In genomic region chr3:174333640-174334039, GRCh38 we compare ENCODE assay signal across 32 cellular contexts.
DNase-seq lines count a peak whose midpoint lies in the region; ATAC-seq and TF ChIP-seq lines count a peak whose summit lies in the region.
"Had no signal": no experiment of that assay in that cellular context is flagged by ENCODE, and none has a peak within 500 bp of the region (broad histone marks: within the 10 kb centered on the region; RNA-seq: fewer than 3 reads in every experiment).

No MANE protein-coding gene starts in this region.

- peak; percentile 76 for DNase-seq in DMS53 (lab: John Stamatoyannopoulos, UW)
- DNase-seq in LNCaP clone FGC (ENCODE audit: low read depth): peak; percentile 83
- DNase-seq in NCI-H2171 (lab: John Stamatoyannopoulos, UW): peak; percentile 86
- DNase-seq in NCI-H82 treated with DMSO at 0.1 percent for 48 hours (lab: John Stamatoyannopoulos, UW; ENCODE audit: unreplicated experiment): peak; percentile 9
- DNase-seq in NCI-H1694 treated with DMSO at 0.1 percent for 48 hours (lab: John Stamatoyannopoulos, UW): no peak
- DNase-seq in mesothelial cell of epicardium (ENCODE audit: low spot score in 2 of 2, unreplicated experiment in 2 of 2): no peak
- DNase-seq in cardiac septum (ENCODE audit: low spot score): no peak
- DNase-seq: activated CD4-positive, alpha-beta T cell treated with anti-CD3 and anti-CD28 coated beads for 36 hours; activated CD8-positive, alpha-beta memory T cell treated with anti-CD3 and anti-CD28 coated beads for 24 hours; activated effector memory CD4-positive, alpha-beta T cell treated with Interleukin-2 at 50 U/mL for 16 hours; activated naive CD8-positive, alpha-beta T cell treated with anti-CD3 and anti-CD28 coated beads for 36 hours; anterior cingulate cortex; BE2C; CD8-positive, alpha-beta T cell; DMS153; Kasumi-1; kidney glomerular epithelial cell; midbrain; naive thymus-derived CD8-positive, alpha-beta T cell; occipital lobe; psoas muscle; RPMI8226; stimulated activated CD4-positive, alpha-beta T cell treated with anti-CD3 and anti-CD28 coated beads, Interleukin-4, amount 100 ng/mL, for 24 hours; T1000; transverse colon had no signal

- no peak overlapping the region for H3K27ac Mint-ChIP-seq in mesothelial cell of epicardium
- H3K27ac Mint-ChIP-seq: activated CD4-positive, alpha-beta T cell treated with anti-CD3 and anti-CD28 coated beads for 36 hours; activated naive CD8-positive, alpha-beta T cell treated with anti-CD3 and anti-CD28 coated beads for 36 hours; CD8-positive, alpha-beta T cell; naive thymus-derived CD8-positive, alpha-beta T cell had no signal

- no peak for ATAC-seq in GM21576 (IDR thresholded peaks at IDR 0.05; ENCODE audit: unreplicated experiment)
- ATAC-seq: activated CD4-positive, alpha-beta T cell treated with anti-CD3 and anti-CD28 coated beads for 36 hours; CD8-positive, alpha-beta T cell; gastroesophageal sphincter; HCT116; naive thymus-derived CD8-positive, alpha-beta T cell; psoas muscle; sciatic nerve had no signal

- no peaks in the 10 kb centered on the region for H3K27me3 Mint-ChIP-seq in mesothelial cell of epicardium (ENCODE audit: low read depth)
- H3K27me3 Mint-ChIP-seq: activated CD4-positive, alpha-beta T cell treated with anti-CD3 and anti-CD28 coated beads for 36 hours; activated naive CD8-positive, alpha-beta T cell treated with anti-CD3 and anti-CD28 coated beads for 36 hours had no signal

- no peak overlapping the region for H3K4me3 ChIP-seq in LNCaP clone FGC (ENCODE audit: low read depth, low read length)
- H3K4me3 ChIP-seq: breast epithelium, gastroesophageal sphincter, hepatocyte, psoas muscle, SJSA1, transverse colon had no signal

- intact Hi-C loops in cardiac septum (cut with DNase I): no loop called here

- H3K36me3 Mint-ChIP-seq in mesothelial cell of epicardium: no peaks in the 10 kb centered on the region
- H3K36me3 Mint-ChIP-seq: activated naive CD8-positive, alpha-beta T cell treated with anti-CD3 and anti-CD28 coated beads for 36 hours; CD8-positive, alpha-beta T cell had no signal

- peaks cover 3% of the 10 kb centered on the region for H3K4me1 Mint-ChIP-seq in mesothelial cell of epicardium
- H3K4me1 Mint-ChIP-seq: activated CD4-positive, alpha-beta T cell treated with anti-CD3 and anti-CD28 coated beads for 36 hours; activated naive CD8-positive, alpha-beta T cell treated with anti-CD3 and anti-CD28 coated beads for 36 hours had no signal

- no peak for TF ChIP-seq CTCF in LNCaP clone FGC (IDR thresholded peaks at IDR 0.05; ENCODE audit: control insufficient read depth, extremely low read depth, insufficient read depth)
- no peak for TF ChIP-seq CTCF in mesothelial cell of epicardium (IDR thresholded peaks at IDR 0.05; ENCODE audit: unreplicated experiment)

- no peak overlapping the region for H3K4me3 Mint-ChIP-seq in mesothelial cell of epicardium
- H3K4me3 Mint-ChIP-seq: activated CD4-positive, alpha-beta T cell treated with anti-CD3 and anti-CD28 coated beads for 36 hours; activated naive CD8-positive, alpha-beta T cell treated with anti-CD3 and anti-CD28 coated beads for 36 hours; CD8-positive, alpha-beta T cell; naive thymus-derived CD8-positive, alpha-beta T cell had no signal

- H3K9me3 Mint-ChIP-seq in mesothelial cell of epicardium: peaks cover 3% of the 10 kb centered on the region

Comparison
In these comparisons a context has a peak if more than half of its experiments do, and no peak if none do; other contexts are left out.
1. DNase-seq: peak in DMS53 (single experiment), LNCaP clone FGC (single experiment), NCI-H2171 (single experiment) and NCI-H82 treated with DMSO at 0.1 percent for 48 hours (single experiment); none in NCI-H1694 treated with DMSO at 0.1 percent for 48 hours (single experiment), mesothelial cell of epicardium (0 of 2) and cardiac septum (single experiment).